Comparison of ENCODE assay signal across 2 cellular contexts in the genomic region with DNA sequence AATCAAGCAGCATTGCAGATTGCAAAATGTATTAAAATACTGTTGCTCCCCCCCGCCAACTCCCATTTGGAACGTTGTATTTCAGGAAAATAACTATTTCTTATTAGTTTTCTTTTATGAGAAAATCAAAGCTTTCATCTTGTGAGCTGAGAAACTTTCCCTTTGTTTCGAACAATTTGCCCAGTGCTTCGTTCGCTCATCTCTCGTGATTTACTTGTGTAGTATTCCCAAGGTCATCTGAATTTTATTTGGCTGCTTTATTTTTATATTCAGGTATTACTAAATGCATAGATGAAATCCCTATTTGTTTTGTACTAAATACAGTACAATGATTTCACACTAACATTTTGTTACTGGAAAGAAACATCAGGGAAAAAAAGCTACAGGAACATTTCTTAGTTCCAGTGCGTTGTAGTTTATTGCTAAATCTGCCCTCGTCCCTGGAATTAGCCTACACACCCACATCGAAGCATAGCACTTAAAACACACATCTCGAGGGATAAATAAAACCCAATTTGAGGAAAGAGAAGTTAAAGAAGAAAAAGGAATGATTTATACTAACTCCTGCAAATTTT.
TF ChIP-seq lines count a peak whose summit lies in the region.

No MANE protein-coding gene starts in this region.

TF ChIP-seq in GM12891, 5 proteins besides CTCF, POLR2A, EP300 and RAD21:
- no peak for TF ChIP-seq SPI1 (IDR thresholded peaks at IDR 0.05; ENCODE audit: low read depth, low read length)
- TF ChIP-seq POLR2AphosphoS5 (IDR thresholded peaks at IDR 0.05; ENCODE audit: low read depth, low read length) = no peak
- TF ChIP-seq POU2F2 (IDR thresholded peaks at IDR 0.05; ENCODE audit: low read depth, low read length) = no peak
- TF ChIP-seq TAF1 (IDR thresholded peaks at IDR 0.05; ENCODE audit: low read depth, low read length) = no peak
- no peak for TF ChIP-seq PAX5 (IDR thresholded peaks at IDR 0.05; ENCODE audit: insufficient read depth, low read length, severe bottlenecking)

TF ChIP-seq in H1, 55 proteins besides CTCF, POLR2A, EP300 and RAD21:
- TF ChIP-seq TAF7 (optimal IDR thresholded peaks at IDR 0.05; ENCODE audit: borderline replicate concordance, low read depth, low read length) = no peak
- no peak for TF ChIP-seq USF2 (IDR thresholded peaks at IDR 0.05; ENCODE audit: low read length)
- peak; percentile 29 for TF ChIP-seq SAP30 (IDR thresholded peaks at IDR 0.05; ENCODE audit: insufficient read depth, insufficient replicate concordance, low read length)
- no peak for TF ChIP-seq JUND (IDR thresholded peaks at IDR 0.05; ENCODE audit: low read length)
- peak; percentile 36 for TF ChIP-seq KDM4A (IDR thresholded peaks at IDR 0.05; ENCODE audit: low read depth, low read length, severe bottlenecking)
